ENCODE assay signal across 24 cellular contexts in genomic region chr1:196685506-196685905, GRCh38.
"Had no signal": no experiment of that assay in that cellular context is flagged by ENCODE, and none has a peak within 500 bp of the region (broad histone marks: within the 10 kb centered on the region; RNA-seq: fewer than 3 reads in every experiment).

No MANE protein-coding gene starts in this region.

- ATAC-seq: activated T-cell treated with anti-CD3 and anti-CD28 coated beads, Interleukin-2, amount 50 U/mL, for 4 hours; Panc1; Right ventricle myocardium inferior; SK-N-SH treated with all-trans-retinoic acid at 6 μM for 48 hours had no signal

- H3K4me3 ChIP-seq: SJCRH30 had no signal

- DNase-seq: activated B cell treated with CpG ODN at 0.5 μM for 24 hours; activated CD4-positive, alpha-beta T cell treated with anti-CD3 and anti-CD28 coated beads for 1 hour; activated CD4-positive, alpha-beta T cell treated with anti-CD3 and anti-CD28 coated beads, Interleukin-2, amount 10 ng/mL, durations not matched to agents 24 days and 14 days; activated CD4-positive, alpha-beta T cell treated with anti-CD3 and anti-CD28 coated beads, Interleukin-2, amount 50 U/mL, for 48 hours; activated CD8-positive, alpha-beta memory T cell treated with anti-CD3 and anti-CD28 coated beads for 24 hours; activated gamma-delta T cell; activated naive CD4-positive, alpha-beta T cell treated with anti-CD3 and anti-CD28 coated beads for 36 hours; activated T-cell treated with anti-CD3 and anti-CD28 coated beads, Interleukin-2, amount 50 U/mL, for 4 hours; anterior cingulate cortex; caudate nucleus; KG1; NCI-H1105; NCI-H1436; NCI-H1694 treated with DMSO at 0.1 percent for 48 hours; NCI-H2029 treated with DMSO at 0.1 percent for 48 hours; NCI-H345; NCI-H510A; NCI-H526 treated with DMSO at 0.1 percent for 48 hours; NCI-H82; RPMI8226; SJCRH30 had no signal
